In genomic region chr12:108126212-108126611, GRCh38 we compare ENCODE assay signal across 33 cellular contexts. TPM values are rescaled to one million over a fixed set of nuclear protein-coding genes. Genes with fewer than 3 reads are reported as not detected.
"Had no signal": no experiment of that assay in that cellular context is flagged by ENCODE, and none has a peak within 500 bp of the region (broad histone marks: within the 10 kb centered on the region; RNA-seq: fewer than 3 reads in every experiment).

No MANE protein-coding gene starts in this region.

- H3K4me2 ChIP-seq: smooth muscle cell had no signal

- H3K9me3 Mint-ChIP-seq: natural killer cell treated with Interleukin-12 subunit alpha and Interleukin-12 subunit beta and Interleukin-15 and Interleukin-18, amount 100 ng/mL, for 72 hours; neural crest cell; type B pancreatic cell had no signal

- H3K9me3 ChIP-seq: neutrophil, pancreas, psoas muscle, right lobe of liver, suprapubic skin, testis, tibial artery, transverse colon, upper lobe of right lung, vagina had no signal

- H3K27ac Mint-ChIP-seq: naive thymus-derived CD8-positive, alpha-beta T cell; natural killer cell treated with Interleukin-12 subunit alpha and Interleukin-12 subunit beta and Interleukin-15 and Interleukin-18, amount 100 ng/mL, for 72 hours; nephron progenitor cell; progenitor cell of endocrine pancreas; stimulated activated memory B cell treated with anti-CD40 and anti-IgM and Interleukin-4, amounts not matched to agents 10 μg/mL and 1 μg/mL and 100 μg/mL, for 72 hours; stimulated activated naive CD8-positive, alpha-beta T cell treated with anti-CD3 and anti-CD28 coated beads, Interleukin-15, amount 100 ng/mL, for 72 hours; type B pancreatic cell had no signal

- H3K36me3 Mint-ChIP-seq: natural killer cell treated with Interleukin-12 subunit alpha and Interleukin-12 subunit beta and Interleukin-15 and Interleukin-18, amount 100 ng/mL, for 72 hours; stimulated activated memory B cell treated with anti-CD40 and anti-IgM and Interleukin-4, amounts not matched to agents 10 μg/mL and 1 μg/mL and 100 μg/mL, for 72 hours; type B pancreatic cell had no signal

- DNase-seq: naive B cell; naive thymus-derived CD8-positive, alpha-beta T cell; nephron progenitor cell; pancreas; posterior cingulate gyrus; psoas muscle; right cardiac atrium; right lobe of liver; spleen; stimulated activated CD4-positive, alpha-beta T cell treated with anti-CD3 and anti-CD28 coated beads, Interleukin-12 subunit alpha, Interleukin-12 subunit beta, amount 100 ng/mL, for 4 hours; stimulated activated CD4-positive, alpha-beta T cell treated with anti-CD3 and anti-CD28 coated beads, Interleukin-1b, Interleukin-23, amount 100 ng/mL, for 48 hours; stimulated activated CD4-positive, alpha-beta T cell treated with anti-CD3 and anti-CD28 coated beads, Interleukin-4, amount 100 ng/mL, for 1 hour; stimulated activated CD4-positive, alpha-beta T cell treated with anti-CD3 and anti-CD28 coated beads, Interleukin-4, amount 100 ng/mL, for 4 hours; stimulated activated CD8-positive, alpha-beta memory T cell treated with anti-CD3 and anti-CD28 coated beads, Interleukin-4, amount 100 ng/mL, for 48 hours; stimulated activated naive CD4-positive, alpha-beta T cell; stimulated activated naive CD8-positive, alpha-beta T cell treated with anti-CD3 and anti-CD28 coated beads, Interleukin-15, amount 100 ng/mL, for 72 hours; stimulated activated naive CD8-positive, alpha-beta T cell treated with anti-CD3 and anti-CD28 coated beads, Interleukin-15, Interleukin-2, amounts not matched to agents 100 U/mL and 50 U/mL, for 24 hours; substantia nigra; testis; tibial artery; transverse colon; upper lobe of right lung had no signal

- H3K4me1 ChIP-seq: psoas muscle had no signal

- H3K27ac ChIP-seq: neutrophil, pancreas, psoas muscle, right lobe of liver, skin epidermis, spleen, suprapubic skin, testis, tibial artery, upper lobe of right lung, vagina had no signal

- H3K4me3 Mint-ChIP-seq: naive thymus-derived CD8-positive, alpha-beta T cell; natural killer cell treated with Interleukin-12 subunit alpha and Interleukin-12 subunit beta and Interleukin-15 and Interleukin-18, amount 100 ng/mL, for 72 hours; nephron progenitor cell; stimulated activated memory B cell treated with anti-CD40 and anti-IgM and Interleukin-4, amounts not matched to agents 10 μg/mL and 1 μg/mL and 100 μg/mL, for 72 hours; stimulated activated naive CD8-positive, alpha-beta T cell treated with anti-CD3 and anti-CD28 coated beads, Interleukin-15, amount 100 ng/mL, for 72 hours; type B pancreatic cell had no signal

- H3K4me3 ChIP-seq: pancreas, psoas muscle, right lobe of liver, skin epidermis, smooth muscle cell, spleen, suprapubic skin, testis, tibial artery, transverse colon, upper lobe of right lung, vagina had no signal

- H3K36me3 ChIP-seq: neutrophil, pancreas, right lobe of liver, spleen, suprapubic skin, tibial artery, transverse colon, upper lobe of right lung, vagina had no signal

- ATAC-seq: naive thymus-derived CD8-positive, alpha-beta T cell; natural killer cell treated with Interleukin-12 subunit alpha and Interleukin-12 subunit beta and Interleukin-15 and Interleukin-18, amount 100 ng/mL, for 72 hours; pancreas; psoas muscle; right cardiac atrium; right lobe of liver; stimulated activated memory B cell treated with anti-CD40 and anti-IgM and Interleukin-4, amounts not matched to agents 10 μg/mL and 1 μg/mL and 100 μg/mL, for 72 hours; stimulated activated naive CD8-positive, alpha-beta T cell treated with anti-CD3 and anti-CD28 coated beads, Interleukin-15, amount 100 ng/mL, for 72 hours had no signal

- H3K27me3 ChIP-seq: testis, vagina had no signal

- FAIRE-seq: pancreas had no signal

RNA-seq across cellular contexts. Expression of gene WSCD2, which starts 2.9 kb away (rescaled TPM):
- total RNA-seq: naive thymus-derived CD8-positive, alpha-beta T cell; natural killer cell treated with Interleukin-12 subunit alpha and Interleukin-12 subunit beta and Interleukin-15 and Interleukin-18, amount 100 ng/mL, for 72 hours; progenitor cell of endocrine pancreas; renal cortical epithelial cell; right lobe of liver had no signal
- polyA plus RNA-seq: naive thymus-derived CD8-positive, alpha-beta T cell had no signal
